ENCODE assay signal across 8 cellular contexts in genomic region chr2:64637000-64637628, GRCh38. TPM values are rescaled to one million over a fixed set of nuclear protein-coding genes. Genes with fewer than 3 reads are reported as not detected.
DNase-seq lines count a peak whose midpoint lies in the region; ATAC-seq and TF ChIP-seq lines count a peak whose summit lies in the region.

No MANE protein-coding gene starts in this region.

- peaks cover 49% of the 10 kb centered on the region for H3K4me1 ChIP-seq in CD8-positive, alpha-beta T cell (ENCODE audit: insufficient read depth, low read length)
- H3K4me1 ChIP-seq in colonic mucosa: no peaks in the 10 kb centered on the region
- H3K4me1 ChIP-seq in right lobe of liver: peaks cover 0 to 31% (median 8%) of the 10 kb centered on the region in 4 donors

- intact Hi-C loops in CD8-positive, alpha-beta T cell (cut with DNase I, micrococcal nuclease): no loop called here
- intact Hi-C loops in colonic mucosa (cut with DNase I) (no loop called here), right lobe of liver (cut with DNase I) (no loop called here)

- no peak overlapping the region for H3K9ac ChIP-seq in colonic mucosa (ENCODE audit: low read depth in 2 of 2, low read length in 2 of 2)

- POLR2A ChIA-PET in CD8-positive, alpha-beta T cell (lab: Charles Lee): interaction anchor here (0.8 to 2.0 kb wide), 8 partner anchors 9 to 112 kb away, joined by 3 to 9 read pairs (median 4); partner anchors contain the start of gene SERTAD2

- peaks cover 44% of the 10 kb centered on the region for H3K36me3 Mint-ChIP-seq in CD8-positive, alpha-beta T cell

- H3K4me3 ChIP-seq in CD8-positive, alpha-beta T cell (ENCODE audit: low read depth, low read length): no peak overlapping the region
- no peak overlapping the region for H3K4me3 ChIP-seq in colonic mucosa
- no peak overlapping the region for H3K4me3 ChIP-seq in right lobe of liver

- DNase-seq in CD8-positive, alpha-beta T cell: no peak
- DNase-seq in colonic mucosa (no peak), SW 1271 (lab: John Stamatoyannopoulos, UW) (no peak), right lobe of liver (no peak), anterior cingulate cortex (lab: John Stamatoyannopoulos, UW) (no peak), NCI-H1436 (lab: John Stamatoyannopoulos, UW) (no peak)

- peaks cover 28% of the 10 kb centered on the region for H3K36me3 ChIP-seq in CD8-positive, alpha-beta T cell (ENCODE audit: insufficient read depth, low read length)
- peaks cover 7% of the 10 kb centered on the region for H3K36me3 ChIP-seq in colonic mucosa
- peaks cover 0 to 29% (median 3%) of the 10 kb centered on the region in 4 donors for H3K36me3 ChIP-seq in right lobe of liver

- peak; percentile 63 for ATAC-seq in CD8-positive, alpha-beta T cell
- ATAC-seq in GM19455 (IDR thresholded peaks at IDR 0.05; ENCODE audit: unreplicated experiment): peak; percentile 44
- ATAC-seq in HG03432 (IDR thresholded peaks at IDR 0.05; ENCODE audit: unreplicated experiment): peak; percentile 45
- no peak for ATAC-seq in right lobe of liver

- no peak for TF ChIP-seq CTCF in CD8-positive, alpha-beta T cell (IDR thresholded peaks at IDR 0.05)
- no peak for TF ChIP-seq CTCF in colonic mucosa (IDR thresholded peaks at IDR 0.05)
- no peak for TF ChIP-seq CTCF in right lobe of liver (IDR thresholded peaks at IDR 0.05)

- no peaks in the 10 kb centered on the region for H3K27me3 Mint-ChIP-seq in CD8-positive, alpha-beta T cell (ENCODE audit: low read depth)

- peak overlapping the region; percentile 61 for H3K4me3 Mint-ChIP-seq in CD8-positive, alpha-beta T cell

- H3K27ac ChIP-seq in CD8-positive, alpha-beta T cell (ENCODE audit: low read depth, low read length): peak overlapping the region; percentile 30
- peak overlapping the region; percentile 23 for H3K27ac ChIP-seq in colonic mucosa
- H3K27ac ChIP-seq in right lobe of liver: no peak overlapping the region

- H3K9me3 Mint-ChIP-seq in CD8-positive, alpha-beta T cell: no peaks in the 10 kb centered on the region

- H3K27me3 ChIP-seq in CD8-positive, alpha-beta T cell (ENCODE audit: insufficient read depth, low read length): no peaks in the 10 kb centered on the region
- no peaks in the 10 kb centered on the region for H3K27me3 ChIP-seq in colonic mucosa
- H3K27me3 ChIP-seq in right lobe of liver: no peaks in the 10 kb centered on the region

- peaks cover 68% of the 10 kb centered on the region for H3K4me1 Mint-ChIP-seq in CD8-positive, alpha-beta T cell (ENCODE audit: low read depth)

- WGBS in right lobe of liver (ENCODE audit: insufficient coverage, low coverage, low lambda C conversion rate, missing lambda C conversion rate): 49% methylated on average over 9 of the region's 9 CpGs

- CTCF ChIA-PET in CD8-positive, alpha-beta T cell (lab: Charles Lee): interaction anchor here (0.7 to 13.6 kb wide), 5 partner anchors 8 to 149 kb away, joined by 3 to 92 read pairs (median 5); partner anchors contain the start of gene SERTAD2

- no peaks in the 10 kb centered on the region for H3K9me3 ChIP-seq in CD8-positive, alpha-beta T cell (ENCODE audit: low read length)
- H3K9me3 ChIP-seq in colonic mucosa (no peaks in the 10 kb centered on the region), right lobe of liver (no peaks in the 10 kb centered on the region)

- peak overlapping the region; percentile 92 for H3K27ac Mint-ChIP-seq in CD8-positive, alpha-beta T cell

- TF ChIP-seq POLR2A in right lobe of liver (IDR thresholded peaks at IDR 0.05): no peak

RNA-seq across cellular contexts. Expression of gene SERTAD2, which starts 16.6 kb away (rescaled TPM):
- 10 to 100 TPM; 47.5 to 48.8 TPM for total RNA-seq in CD8-positive, alpha-beta T cell
- total RNA-seq in colonic mucosa: 10 to 100 TPM; 11.2 to 20.7 TPM
- total RNA-seq in right lobe of liver: 10 to 100 TPM in 2 of 6 experiments, 1 to 10 TPM in 4; 3.7 to 14.4 (median 8.4) TPM

Comparison
In these comparisons a context has a peak if more than half of its experiments do, and no peak if none do; other contexts are left out.
1. ATAC-seq: peak in CD8-positive, alpha-beta T cell (single experiment), GM19455 (single experiment) and HG03432 (single experiment); none in right lobe of liver (0 of 4).
2. H3K27ac ChIP-seq: peak in CD8-positive, alpha-beta T cell (single experiment) and colonic mucosa (single experiment); none in right lobe of liver (0 of 3).